9 cellular contexts compared by ENCODE assay signal in genomic region chr3:197508924-197509775, GRCh38. TPM values are rescaled to one million over a fixed set of nuclear protein-coding genes. Genes with fewer than 3 reads are reported as not detected.
DNase-seq lines count a peak whose midpoint lies in the region; ATAC-seq and TF ChIP-seq lines count a peak whose summit lies in the region.
"Had no signal": no experiment of that assay in that cellular context is flagged by ENCODE, and none has a peak within 500 bp of the region (broad histone marks: within the 10 kb centered on the region; RNA-seq: fewer than 3 reads in every experiment).

No MANE protein-coding gene starts in this region.

- H3K4me3 ChIP-seq in rectal smooth muscle tissue (ENCODE audit: low read length), result peak overlapping the region; percentile 74

- no peak for ATAC-seq in natural killer cell

- H3K27me3 Mint-ChIP-seq in CD14-positive monocyte (ENCODE audit: low read depth in 3 of 3) (peaks cover 2 to 3% (median 2%) of the 10 kb centered on the region in 3 donors), glutamatergic neuron (ENCODE audit: unreplicated experiment) (peaks cover 9% of the 10 kb centered on the region), natural killer cell (ENCODE audit: low read depth in 2 of 2) (no peaks in the 10 kb centered on the region)

- H3K4me3 Mint-ChIP-seq in CD14-positive monocyte (peak overlapping the region; percentile 53 to 94), glutamatergic neuron (ENCODE audit: unreplicated experiment) (peak overlapping the region; percentile 32), natural killer cell (no peak overlapping the region)

- peak overlapping the region; percentile 49 for H3K9ac ChIP-seq in rectal smooth muscle tissue (ENCODE audit: low read length)

- H3K4me1 ChIP-seq in rectal smooth muscle tissue (ENCODE audit: control insufficient read depth, insufficient read depth, low read length), result no peaks in the 10 kb centered on the region

- DNase-seq in CD14-positive monocyte (ENCODE audit: low spot score), result no peak
- no peak for DNase-seq in glutamatergic neuron
- no peak for DNase-seq in COLO668 (lab: John Stamatoyannopoulos, UW; ENCODE audit: unreplicated experiment)
- DNase-seq in natural killer cell, result no peak
- DNase-seq in OCI-M2 (lab: John Stamatoyannopoulos, UW; ENCODE audit: unreplicated experiment), result no peak
- no peak for DNase-seq in mesenteric fat pad (ENCODE audit: low spot score)

- H3K4me1 Mint-ChIP-seq in CD14-positive monocyte (peaks cover 9% of the 10 kb centered on the region), glutamatergic neuron (ENCODE audit: low read depth, unreplicated experiment) (peaks cover 33% of the 10 kb centered on the region), natural killer cell (peaks cover 5 to 8% of the 10 kb centered on the region in 2 donors)

- H3K27ac ChIP-seq in VCaP (peak overlapping the region; percentile 60), rectal smooth muscle tissue (ENCODE audit: low read depth, low read length) (no peak overlapping the region)
- H3K27ac ChIP-seq: HL-60 had no signal

- intact Hi-C loops in CD14-positive monocyte (cut with micrococcal nuclease) (loop anchor here in 1 of 2 donors (2.0 kb wide), 1 partner anchor 252 kb away; no protein-coding TSS in a partner anchor), natural killer cell (cut with micrococcal nuclease) (no loop called here)

- TF ChIP-seq CTCF in CD14-positive monocyte (IDR thresholded peaks at IDR 0.05), result no peak
- TF ChIP-seq CTCF in VCaP (conservative IDR thresholded peaks at IDR 0.05), result no peak
- no peak for TF ChIP-seq CTCF in glutamatergic neuron (IDR thresholded peaks at IDR 0.05; ENCODE audit: partially characterized antibody, unreplicated experiment)
- TF ChIP-seq CTCF in natural killer cell (IDR thresholded peaks at IDR 0.05), result no peak

- no peaks in the 10 kb centered on the region for H3K9me3 Mint-ChIP-seq in CD14-positive monocyte
- H3K9me3 Mint-ChIP-seq in glutamatergic neuron (ENCODE audit: unreplicated experiment), result peaks cover 8% of the 10 kb centered on the region
- H3K9me3 Mint-ChIP-seq in natural killer cell, result no peaks in the 10 kb centered on the region

- H3K27ac Mint-ChIP-seq in CD14-positive monocyte (no peak overlapping the region), glutamatergic neuron (ENCODE audit: unreplicated experiment) (peak overlapping the region; percentile 78), natural killer cell (no peak overlapping the region)

- H3K36me3 Mint-ChIP-seq in CD14-positive monocyte, result peaks cover 23 to 24% of the 10 kb centered on the region in 2 donors
- no peaks in the 10 kb centered on the region for H3K36me3 Mint-ChIP-seq in glutamatergic neuron (ENCODE audit: unreplicated experiment)
- no peaks in the 10 kb centered on the region for H3K36me3 Mint-ChIP-seq in natural killer cell

- H3K36me3 ChIP-seq in rectal smooth muscle tissue (ENCODE audit: control insufficient read depth, insufficient read depth, low read length), result peaks cover 2% of the 10 kb centered on the region

- H3K27me3 ChIP-seq in rectal smooth muscle tissue (ENCODE audit: control insufficient read depth, insufficient read depth, low read length), result no peaks in the 10 kb centered on the region

RNA-seq across cellular contexts. Expression of gene BDH1, which starts 46.6 kb away (rescaled TPM):
- 1 to 10 TPM; 2.8 to 5.3 TPM for polyA plus RNA-seq in CD14-positive monocyte
- 19.4 TPM for total RNA-seq in glutamatergic neuron (ENCODE audit: unreplicated experiment)
- 10 to 100 TPM; 14.0 to 24.5 (median 17.4) TPM for total RNA-seq in natural killer cell
- total RNA-seq in mesenteric fat pad, result 4.6 TPM
